In the genomic region with DNA sequence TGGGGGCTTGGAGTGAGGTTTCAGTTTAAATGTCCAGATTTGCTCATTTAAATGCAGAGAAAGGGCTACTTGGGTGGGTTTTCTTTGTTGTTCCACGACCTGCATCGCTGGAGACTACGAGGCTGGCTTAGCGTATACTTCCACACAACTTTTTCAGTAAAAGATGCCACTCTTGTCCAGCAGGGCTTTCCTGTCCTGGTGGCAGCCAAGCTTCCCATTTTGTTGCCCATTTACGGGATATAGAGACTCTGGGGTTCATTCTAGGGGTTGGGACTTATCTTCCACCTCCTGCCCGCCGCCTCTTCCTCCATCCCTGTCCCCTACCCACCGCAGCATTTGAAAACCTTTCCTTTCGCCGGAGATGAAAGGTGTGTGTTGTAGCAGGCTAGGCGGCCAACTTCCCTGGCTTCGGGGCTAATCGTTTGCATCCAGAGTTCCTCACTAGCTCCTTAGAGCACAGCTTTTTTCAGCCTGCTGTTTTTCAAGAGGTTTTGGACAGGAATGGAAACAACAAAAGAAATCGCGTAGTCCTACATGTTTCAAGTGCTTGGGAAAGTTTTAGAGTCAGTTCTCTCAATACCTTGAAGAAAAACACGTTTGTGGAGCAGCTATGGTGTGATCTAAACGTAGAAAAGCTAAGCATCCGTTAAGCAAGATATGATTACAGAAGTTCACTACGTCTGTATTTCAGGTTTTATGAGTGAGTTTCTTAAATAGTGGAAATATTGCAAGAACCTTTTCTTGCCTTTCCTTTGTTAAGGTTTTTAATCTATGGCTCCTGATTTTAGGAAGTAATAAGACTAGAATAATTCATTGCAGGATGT, we compare ENCODE assay signal across 8 cellular contexts. TPM values are rescaled to one million over a fixed set of nuclear protein-coding genes. Genes with fewer than 3 reads are reported as not detected.
DNase-seq lines count a peak whose midpoint lies in the region; ATAC-seq and TF ChIP-seq lines count a peak whose summit lies in the region.

No MANE protein-coding gene starts in this region.

- no peaks in the 10 kb centered on the region for H3K9me3 Mint-ChIP-seq in GM23338

- DNase-seq in NCI-H2227 (lab: John Stamatoyannopoulos, UW; ENCODE audit: unreplicated experiment) (peak; percentile 60), NCI-H2227 treated with DMSO at 0.1 percent for 48 hours (lab: John Stamatoyannopoulos, UW) (no peak), GM23338 (ENCODE audit: low spot score) (peak; percentile 59), NCI-H146 (lab: John Stamatoyannopoulos, UW) (peak; percentile 30), astrocyte of the spinal cord (ENCODE audit: low read depth, low spot score) (peak; percentile 31), upper lobe of left lung (no peak), NCI-H128 (lab: John Stamatoyannopoulos, UW; ENCODE audit: unreplicated experiment) (no peak)

- no peak overlapping the region for H3K9ac ChIP-seq in liver (ENCODE audit: low read depth in 1 of 2, low read length in 2 of 2)

- no peaks in the 10 kb centered on the region for H3K9me2 ChIP-seq in GM23338 (ENCODE audit: insufficient read depth)

- no peaks in the 10 kb centered on the region; the same call in none of the 2 replicates for H4K20me1 ChIP-seq in GM23338 (replicated peaks; ENCODE audit: insufficient read depth)

- in situ Hi-C loops in astrocyte of the spinal cord (cut with HindIII; ENCODE audit: low sequenced_read_pairs): no loop called here

- TF ChIP-seq RAD21 in liver (IDR thresholded peaks at IDR 0.05): no peak

- H3K36me3 ChIP-seq in GM23338 (ENCODE audit: insufficient read depth) (no peaks in the 10 kb centered on the region), liver (ENCODE audit: control insufficient read depth in 4 of 4, insufficient read depth in 3 of 4, low read depth in 1 of 4, low read length in 3 of 4) (no peaks in the 10 kb centered on the region), upper lobe of left lung (no peaks in the 10 kb centered on the region)

- H3K27me3 ChIP-seq in GM23338 (ENCODE audit: insufficient read depth) (no peaks in the 10 kb centered on the region), liver (ENCODE audit: control insufficient read depth in 4 of 4, insufficient read depth in 4 of 4, low read length in 3 of 4) (peaks cover 0 to 2% (median 0%) of the 10 kb centered on the region in 4 donors), upper lobe of left lung (no peaks in the 10 kb centered on the region)

- 9% methylated on average over 19 of the region's 19 CpGs for WGBS in liver
- whole genome bisulfite sequencing in upper lobe of left lung, 2 donors: 3 to 5% methylated on average over 19 of the region's 19 CpGs

- H3K4me3 Mint-ChIP-seq in GM23338: peak overlapping the region; percentile 91

- H2AFZ ChIP-seq in GM23338: peak overlapping the region; percentile 86

- TF ChIP-seq POLR2A in upper lobe of left lung (IDR thresholded peaks at IDR 0.05): no peak

- ATAC-seq in GM23338 (peak; percentile 28), upper lobe of left lung (ENCODE audit: low FRiP score in 2 of 2) (peak in 1 of 2 donors; percentile 11)

- H3K4me3 ChIP-seq in GM23338: peak overlapping the region; percentile 62
- peak overlapping the region; percentile 75 for H3K4me3 ChIP-seq in astrocyte of the spinal cord (ENCODE audit: low read depth, low read length)
- peak overlapping the region in 2 of 3 donors; percentile 70 to 79 for H3K4me3 ChIP-seq in liver (ENCODE audit: low read depth in 1 of 3, low read length in 3 of 3)
- peak overlapping the region; percentile 31 to 73 (median 64) for H3K4me3 ChIP-seq in upper lobe of left lung

- peaks cover 7% of the 10 kb centered on the region; the same call in 1 of the 2 replicates for H3F3A ChIP-seq in GM23338 (replicated peaks; ENCODE audit: low read depth)

- H3K4me1 Mint-ChIP-seq in GM23338: peaks cover 27% of the 10 kb centered on the region

- peak overlapping the region; percentile 78 for H3K27ac Mint-ChIP-seq in GM23338

- peaks cover 47% of the 10 kb centered on the region for H3K79me2 ChIP-seq in GM23338 (replicated peaks; ENCODE audit: insufficient read depth)

- H3K36me3 Mint-ChIP-seq in GM23338 (ENCODE audit: low read depth): no peaks in the 10 kb centered on the region; the same call in 2 of the 3 replicates

- H3K9me3 ChIP-seq in liver (ENCODE audit: control insufficient read depth in 4 of 4, low read length in 3 of 4): no peaks in the 10 kb centered on the region
- no peaks in the 10 kb centered on the region for H3K9me3 ChIP-seq in upper lobe of left lung

- H3K27me3 Mint-ChIP-seq in GM23338 (ENCODE audit: insufficient read depth, low read depth, poor library complexity): peaks cover 5% of the 10 kb centered on the region

- H3K27ac ChIP-seq in GM23338 (ENCODE audit: low read depth): no peak overlapping the region
- no peak overlapping the region for H3K27ac ChIP-seq in liver (ENCODE audit: low read depth in 1 of 2, low read length in 2 of 2)
- no peak overlapping the region for H3K27ac ChIP-seq in upper lobe of left lung

- H3K4me1 ChIP-seq in GM23338 (ENCODE audit: insufficient read depth) (peaks cover 8% of the 10 kb centered on the region; the same call in 1 of the 2 replicates), liver (ENCODE audit: control insufficient read depth in 4 of 4, insufficient read depth in 4 of 4, low read length in 3 of 4) (peaks cover 3 to 8% (median 7%) of the 10 kb centered on the region in 4 donors), upper lobe of left lung (peaks cover 8 to 20% (median 11%) of the 10 kb centered on the region in 4 donors)

- 0 out of 4 replicates have a peak, but pooled peaks of 1 of the 2 experiments have one; percentile 19 for TF ChIP-seq CTCF in GM23338 (conservative IDR thresholded peaks at IDR 0.05; ENCODE audit: low read depth in 2 of 2)
- TF ChIP-seq CTCF in astrocyte of the spinal cord (IDR thresholded peaks at IDR 0.05; ENCODE audit: low read depth, low read length): peak; percentile 32
- TF ChIP-seq CTCF in liver (IDR thresholded peaks at IDR 0.05; ENCODE audit: low read depth, low read length, missing input control): no peak
- TF ChIP-seq CTCF in upper lobe of left lung (IDR thresholded peaks at IDR 0.05): no peak

- peak overlapping the region; percentile 84 for H3K4me2 ChIP-seq in GM23338

- no peak for TF ChIP-seq EP300 in upper lobe of left lung (IDR thresholded peaks at IDR 0.05)

TF ChIP-seq in GM23338, 12 proteins besides CTCF, POLR2A, EP300 and RAD21 (continues in another document):
- TF ChIP-seq ZNF114 (CRISPR knock-in tag; IDR thresholded peaks at IDR 0.05): no peak
- TF ChIP-seq, protein P1, sequence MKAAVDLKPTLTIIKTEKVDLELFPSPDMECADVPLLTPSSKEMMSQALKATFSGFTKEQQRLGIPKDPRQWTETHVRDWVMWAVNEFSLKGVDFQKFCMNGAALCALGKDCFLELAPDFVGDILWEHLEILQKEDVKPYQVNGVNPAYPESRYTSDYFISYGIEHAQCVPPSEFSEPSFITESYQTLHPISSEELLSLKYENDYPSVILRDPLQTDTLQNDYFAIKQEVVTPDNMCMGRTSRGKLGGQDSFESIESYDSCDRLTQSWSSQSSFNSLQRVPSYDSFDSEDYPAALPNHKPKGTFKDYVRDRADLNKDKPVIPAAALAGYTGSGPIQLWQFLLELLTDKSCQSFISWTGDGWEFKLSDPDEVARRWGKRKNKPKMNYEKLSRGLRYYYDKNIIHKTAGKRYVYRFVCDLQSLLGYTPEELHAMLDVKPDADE (IDR thresholded peaks at IDR 0.05): no peak
- TF ChIP-seq ZNF331 (CRISPR knock-in tag; IDR thresholded peaks at IDR 0.05; ENCODE audit: low read depth): no peak

TF ChIP-seq in liver, 16 proteins besides CTCF, POLR2A, EP300 and RAD21:
- TF ChIP-seq HNF4G (IDR thresholded peaks at IDR 0.05): no peak
- TF ChIP-seq FOXA1 (IDR thresholded peaks at IDR 0.05): no peak
- no peak for TF ChIP-seq EGR1 (IDR thresholded peaks at IDR 0.05; ENCODE audit: low read depth in 2 of 2)
- no peak for TF ChIP-seq RXRA (IDR thresholded peaks at IDR 0.05)
- TF ChIP-seq HNF4A (conservative IDR thresholded peaks at IDR 0.05): no peak
- TF ChIP-seq, protein P2, sequence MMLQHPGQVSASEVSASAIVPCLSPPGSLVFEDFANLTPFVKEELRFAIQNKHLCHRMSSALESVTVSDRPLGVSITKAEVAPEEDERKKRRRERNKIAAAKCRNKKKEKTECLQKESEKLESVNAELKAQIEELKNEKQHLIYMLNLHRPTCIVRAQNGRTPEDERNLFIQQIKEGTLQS (IDR thresholded peaks at IDR 0.05): no peak
TF ChIP-seq in liver: peak in this region for 0.

RNA-seq across cellular contexts. Expression of a gene that starts 0.8 kb away (rescaled TPM):
- total RNA-seq in GM23338 (2014; rRNA removed; shearing (Covaris generic)): 19.6 and 26.2 TPM in 2 replicates
- polyA plus RNA-seq in GM23338 (2016; fragmentation: Nextera tagmentation; extraction: Ambion mirVana): 23.3 and 29.3 TPM in 2 replicates
- under 1 TPM; 0.17 to 0.56 TPM for total RNA-seq in liver
- under 1 TPM; 0.31 to 0.40 TPM for polyA plus RNA-seq in liver
- total RNA-seq in upper lobe of left lung: 1 to 10 TPM in 1 of 6 donors, under 1 TPM in 3, not detected in 2; 0.29 to 1.5 (median 0.38) TPM

RNA-seq across cellular contexts. Expression of a gene that starts 25.9 kb away (rescaled TPM):
- 301 and 322 TPM in 2 replicates for total RNA-seq in GM23338 (2014; rRNA removed; shearing (Covaris generic))
- polyA plus RNA-seq in GM23338 (2016; fragmentation: Nextera tagmentation; extraction: Ambion mirVana) (466 and 552 TPM in 2 replicates), liver (100 to 1,000 TPM; 130 to 154 TPM)
- total RNA-seq in liver (100 to 1,000 TPM in 1 of 2 donors, 10 to 100 TPM in 1; 95.3 to 109 TPM), upper lobe of left lung (100 to 1,000 TPM in 4 of 6 donors, 10 to 100 TPM in 2; 48.2 to 176 (median 120) TPM)

RNA-seq across cellular contexts. Expression of a gene that starts 54.6 kb away (rescaled TPM):
- 1.3 and 2.9 TPM in 2 replicates for total RNA-seq in GM23338 (2014; rRNA removed; shearing (Covaris generic))
- polyA plus RNA-seq in GM23338 (2016; fragmentation: Nextera tagmentation; extraction: Ambion mirVana): 2.3 and 3.5 TPM in 2 replicates
- not detected for total RNA-seq in liver
- polyA plus RNA-seq in liver: not detected
- total RNA-seq in upper lobe of left lung: under 1 TPM in 5 of 6 donors, not detected in 1; 0.13 to 0.49 (median 0.22) TPM

RNA-seq across cellular contexts. Expression of a gene that starts 58.8 kb away (rescaled TPM):
- 5.0 and 5.5 TPM in 2 replicates for total RNA-seq in GM23338 (2014; rRNA removed; shearing (Covaris generic))
- polyA plus RNA-seq in GM23338 (2016; fragmentation: Nextera tagmentation; extraction: Ambion mirVana): 2.9 and 4.0 TPM in 2 replicates
- 1 to 10 TPM; 1.7 to 7.7 TPM for total RNA-seq in liver
- polyA plus RNA-seq in liver: 1 to 10 TPM; 1.8 to 2.7 TPM
- total RNA-seq in upper lobe of left lung: 1 to 10 TPM; 2.8 to 6.3 (median 3.2) TPM

Comparison
In these comparisons a context has a peak if more than half of its experiments do, and no peak if none do; other contexts are left out.
1. DNase-seq: peak in NCI-H2227 (single experiment), GM23338 (single experiment), NCI-H146 (single experiment) and astrocyte of the spinal cord (single experiment); none in NCI-H2227 treated with DMSO at 0.1 percent for 48 hours (single experiment), upper lobe of left lung (0 of 2) and NCI-H128 (single experiment).
2. Peak in every context shown above with its lines, with median percentiles within 50 percentile points of each other: H3K4me3 ChIP-seq.